Comparison of ENCODE assay signal across 8 cellular contexts in genomic region chr19:54201172-54201701, GRCh38. TPM values are rescaled to one million over a fixed set of nuclear protein-coding genes. Genes with fewer than 3 reads are reported as not detected.
DNase-seq lines count a peak whose midpoint lies in the region; ATAC-seq, FAIRE-seq and TF ChIP-seq lines count a peak whose summit lies in the region.

No MANE protein-coding gene starts in this region.

- no peaks in the 10 kb centered on the region for H3K9me3 ChIP-seq in A673 (ENCODE audit: low read depth, low read length, poor library complexity, severe bottlenecking)
- H3K9me3 ChIP-seq in mucosa of descending colon, result no peaks in the 10 kb centered on the region

- ATAC-seq in mucosa of descending colon, result no peak
- ATAC-seq in GM21528 (IDR thresholded peaks at IDR 0.05; ENCODE audit: low FRiP score, unreplicated experiment), result no peak
- ATAC-seq in GM21529 (IDR thresholded peaks at IDR 0.05; ENCODE audit: unreplicated experiment), result no peak
- ATAC-seq in HG03097 (IDR thresholded peaks at IDR 0.05; ENCODE audit: low FRiP score, unreplicated experiment), result no peak

- H3K4me1 ChIP-seq in A673 (ENCODE audit: insufficient read depth, low read length, poor library complexity, severe bottlenecking) (peaks cover 36% of the 10 kb centered on the region), mucosa of descending colon (ENCODE audit: low read depth) (peaks cover 43% of the 10 kb centered on the region)

- TSS peak; percentile 67 for BruUV-seq in A673 (replicated peaks; lab: Mats Ljungman, UMichigan)

- TF ChIP-seq CTCF in A673 (conservative IDR thresholded peaks at IDR 0.05; ENCODE audit: low read depth, low read length) (no peak), HL-60 (IDR thresholded peaks at IDR 0.05; ENCODE audit: insufficient read depth, low read length) (no peak), bronchial epithelial cell (IDR thresholded peaks at IDR 0.05; ENCODE audit: insufficient read depth, low read length, severe bottlenecking) (no peak), mucosa of descending colon (IDR thresholded peaks at IDR 0.05) (no peak)

- H3K36me3 ChIP-seq in A673 (ENCODE audit: insufficient read depth, low read length, poor library complexity, severe bottlenecking) (peaks cover 53% of the 10 kb centered on the region), bronchial epithelial cell (ENCODE audit: control insufficient read depth, insufficient read depth, low read length) (peaks cover 39% of the 10 kb centered on the region), mucosa of descending colon (ENCODE audit: low read depth) (no peaks in the 10 kb centered on the region)

- peak overlapping the region; percentile 90 for H3K4me3 ChIP-seq in A673 (ENCODE audit: low read depth, low read length, poor library complexity, severe bottlenecking)
- H3K4me3 ChIP-seq in HL-60 (replicated peaks; ENCODE audit: insufficient read depth, low read length), result peak overlapping the region; percentile 77
- peak overlapping the region; percentile 62 for H3K4me3 ChIP-seq in bronchial epithelial cell (ENCODE audit: low read depth, low read length)
- H3K4me3 ChIP-seq in mucosa of descending colon, result peak overlapping the region; percentile 35

- CTCF ChIA-PET in A673 (lab: Charles Lee), result no interaction called here

- H3K27ac ChIP-seq in A673 (ENCODE audit: low read depth, low read length, poor library complexity, severe bottlenecking) (peak overlapping the region; percentile 97), HL-60 (replicated peaks) (peak overlapping the region; percentile 89)

- FAIRE-seq in bronchial epithelial cell (lab: Jason Lieb, UNC) (no peak), HTR-8/SVneo (lab: Jason Lieb, UNC) (no peak)

- no peak for DNase-seq in A673 (ENCODE audit: low spot score)
- no peak for DNase-seq in HL-60 (ENCODE audit: low read depth in 1 of 2, low spot score in 1 of 2)
- no peak for DNase-seq in bronchial epithelial cell (ENCODE audit: low read depth)
- no peak for DNase-seq in mucosa of descending colon
- no peak for DNase-seq in HTR-8/SVneo (ENCODE audit: insufficient read length, low spot score)

- POLR2A ChIA-PET in A673 (lab: Charles Lee; ENCODE audit: low non-redundant PET), result interaction anchor here (0.6 to 1.0 kb wide), 4 partner anchors 11 to 1269 kb away, joined by 3 to 6 read pairs (median 5); partner anchors contain the start of genes MBOAT7 and TSEN34

- H3K27me3 ChIP-seq in A673 (replicated peaks; ENCODE audit: insufficient read depth, low read depth, low read length, poor library complexity) (no peaks in the 10 kb centered on the region), HL-60 (ENCODE audit: insufficient read depth, poor library complexity, severe bottlenecking) (no peaks in the 10 kb centered on the region), bronchial epithelial cell (ENCODE audit: control insufficient read depth, insufficient read depth, low read length) (no peaks in the 10 kb centered on the region)

- intact Hi-C loops in A673 (cut with micrococcal nuclease; ENCODE audit: unreplicated experiment), result no loop called here
- intact Hi-C loops in mucosa of descending colon (cut with DNase I, micrococcal nuclease), result no loop called here

RNA-seq across cellular contexts. Expression of gene RPS9, which starts 0.6 kb away (rescaled TPM):
- total RNA-seq in A673 (2021) (944 and 951 TPM in 2 replicates), bronchial epithelial cell (2,761 and 3,132 TPM in 2 replicates), mucosa of descending colon (1,000 to 10,000 TPM in 2 of 3 donors, 100 to 1,000 TPM in 1; 873 to 1,110 (median 1,027) TPM)

RNA-seq across cellular contexts. Expression of gene TSEN34, which starts 10.1 kb away (rescaled TPM):
- total RNA-seq in A673 (2021), result 56.9 and 64.7 TPM in 2 replicates
- total RNA-seq in bronchial epithelial cell, result 47.9 and 50.2 TPM in 2 replicates
- 10 to 100 TPM; 35.0 to 40.3 (median 35.2) TPM for total RNA-seq in mucosa of descending colon

RNA-seq across cellular contexts. Expression of gene MBOAT7, which starts 11.9 kb away (rescaled TPM):
- total RNA-seq in A673 (2021) (107 and 109 TPM in 2 replicates), bronchial epithelial cell (6.8 and 10.6 TPM in 2 replicates), mucosa of descending colon (100 to 1,000 TPM in 2 of 3 donors, 10 to 100 TPM in 1; 79.9 to 176 (median 113) TPM)

RNA-seq across cellular contexts. Expression of gene LILRB3, which starts 21.6 kb away (rescaled TPM):
- not detected in 2 replicates for total RNA-seq in A673 (2021)
- total RNA-seq in bronchial epithelial cell, result not detected in 2 replicates
- 1 to 10 TPM in 2 of 3 donors, under 1 TPM in 1; 0.67 to 7.7 (median 4.3) TPM for total RNA-seq in mucosa of descending colon

RNA-seq across cellular contexts. Expression of gene TMC4, which starts 28.3 kb away (rescaled TPM):
- total RNA-seq in A673 (2021) (0.58 and 0.96 TPM in 2 replicates), bronchial epithelial cell (23.2 and 25.0 TPM in 2 replicates), mucosa of descending colon (100 to 1,000 TPM; 107 to 276 (median 178) TPM)

Comparison
In these comparisons a context has a peak if more than half of its experiments do, and no peak if none do; other contexts are left out.
1. H3K4me3 ChIP-seq: peak in every context shown above with its lines; median percentile 90 in A673; 77 in HL-60; 62 in bronchial epithelial cell; 35 in mucosa of descending colon.